In the genomic region with DNA sequence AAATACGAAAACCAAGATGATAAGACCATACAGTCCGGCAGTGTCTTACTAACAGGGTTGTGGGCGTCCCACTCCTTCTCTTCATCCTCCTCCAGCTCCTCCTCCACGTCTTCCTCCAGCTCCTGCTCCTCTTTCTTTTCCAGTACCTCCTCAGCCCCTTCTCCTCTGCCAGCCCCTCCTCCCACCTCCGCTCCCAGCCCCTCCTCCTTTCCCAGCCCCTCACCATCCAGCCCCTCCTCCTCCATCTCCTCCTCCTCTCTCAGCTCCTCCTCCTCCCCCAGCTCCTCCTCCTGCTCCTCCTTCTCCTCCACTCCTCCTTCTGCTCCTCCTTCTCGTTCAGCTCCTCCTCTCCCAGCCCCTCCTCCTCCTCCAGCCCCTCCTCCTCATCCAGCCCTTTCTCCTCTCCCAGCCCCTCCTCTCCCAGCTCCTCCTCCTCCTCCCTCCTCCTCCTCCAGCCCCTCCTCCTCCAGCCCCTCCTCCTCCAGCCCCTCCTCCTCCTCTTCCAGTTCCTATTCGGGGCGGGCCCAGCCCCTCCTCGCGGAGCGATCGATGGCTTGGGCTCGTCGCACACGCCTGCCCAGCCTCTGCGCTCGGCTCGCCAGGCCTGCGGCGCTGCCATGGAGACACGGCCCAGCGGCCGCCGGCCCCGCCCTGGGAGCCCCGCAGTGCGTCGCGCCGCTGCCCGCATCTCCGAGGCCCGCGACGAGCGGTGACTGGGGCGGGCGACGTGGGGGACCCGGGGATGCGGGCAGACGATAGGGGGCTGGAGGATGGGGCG, we compare ENCODE assay signal across 8 cellular contexts. TPM values are rescaled to one million over a fixed set of nuclear protein-coding genes. Genes with fewer than 3 reads are reported as not detected.
DNase-seq lines count a peak whose midpoint lies in the region; ATAC-seq and TF ChIP-seq lines count a peak whose summit lies in the region.

Gene BRD3OS, plus strand, starts transcription at position 654 of the 778 bp plus-strand sequence. CDS start 1,267 bp downstream, outside the sequence.

- no peaks in the 10 kb centered on the region for H3K9me3 Mint-ChIP-seq in activated T-helper 2 cell treated with anti-CD3 and anti-CD28 coated beads, Interferon-gamma antibody, Interleukin-2, Interleukin-4, amounts not matched to agents 10 μg/mL and 5 μg/mL and 100 μg/mL, durations not matched to agents 14 hours and 24 hours and 36 hours
- H3K9me3 Mint-ChIP-seq in natural killer cell, result no peaks in the 10 kb centered on the region

- no peak for TF ChIP-seq CTCF in natural killer cell (IDR thresholded peaks at IDR 0.05)

- H3K27ac Mint-ChIP-seq in activated T-helper 2 cell treated with anti-CD3 and anti-CD28 coated beads, Interferon-gamma antibody, Interleukin-2, Interleukin-4, amounts not matched to agents 10 μg/mL and 5 μg/mL and 100 μg/mL, durations not matched to agents 14 hours and 24 hours and 36 hours, result no peak within 1 kb of the TSS
- peak within 1 kb of the TSS; percentile 59 to 84 for H3K27ac Mint-ChIP-seq in natural killer cell

- H3K4me1 Mint-ChIP-seq in activated T-helper 2 cell treated with anti-CD3 and anti-CD28 coated beads, Interferon-gamma antibody, Interleukin-2, Interleukin-4, amounts not matched to agents 10 μg/mL and 5 μg/mL and 100 μg/mL, durations not matched to agents 14 hours and 24 hours and 36 hours (ENCODE audit: low read depth), result peaks cover 4% of the 10 kb centered on the region
- H3K4me1 Mint-ChIP-seq in natural killer cell, result peaks cover 11 to 17% of the 10 kb centered on the region in 2 donors

- ATAC-seq in natural killer cell, result peak; percentile 90 to 99 (median 93)

- peaks cover 3% of the 10 kb centered on the region for H3K36me3 Mint-ChIP-seq in activated T-helper 2 cell treated with anti-CD3 and anti-CD28 coated beads, Interferon-gamma antibody, Interleukin-2, Interleukin-4, amounts not matched to agents 10 μg/mL and 5 μg/mL and 100 μg/mL, durations not matched to agents 14 hours and 24 hours and 36 hours (ENCODE audit: low read depth)
- H3K36me3 Mint-ChIP-seq in natural killer cell, result no peaks in the 10 kb centered on the region

- DNase-seq in DMS79 (lab: John Stamatoyannopoulos, UW) (peak; percentile 91), GOT3 (lab: John Stamatoyannopoulos, UW) (peak; percentile 86), LoVo (ENCODE audit: low spot score) (peak; percentile 94), fibroblast of peridontal ligament (ENCODE audit: extremely low read depth) (peak; percentile 100), natural killer cell (peak; percentile 78)
- DNase-seq in activated T-helper 2 cell treated with anti-CD3 and anti-CD28 coated beads, Interferon-gamma antibody, Interleukin-2, Interleukin-4, amounts not matched to agents 10 μg/mL and 5 μg/mL and 100 μg/mL, durations not matched to agents 14 hours and 24 hours and 36 hours (ENCODE audit: low spot score), result peak; percentile 90
- peak; percentile 84 to 95 (median 92) for DNase-seq in stimulated activated naive CD4-positive, alpha-beta T cell (lab: John Stamatoyannopoulos, UW)

- H3K27me3 Mint-ChIP-seq in activated T-helper 2 cell treated with anti-CD3 and anti-CD28 coated beads, Interferon-gamma antibody, Interleukin-2, Interleukin-4, amounts not matched to agents 10 μg/mL and 5 μg/mL and 100 μg/mL, durations not matched to agents 14 hours and 24 hours and 36 hours (ENCODE audit: low read depth), result peaks cover 3% of the 10 kb centered on the region
- H3K27me3 Mint-ChIP-seq in natural killer cell (ENCODE audit: low read depth in 2 of 2), result no peaks in the 10 kb centered on the region

- H3K4me3 Mint-ChIP-seq in activated T-helper 2 cell treated with anti-CD3 and anti-CD28 coated beads, Interferon-gamma antibody, Interleukin-2, Interleukin-4, amounts not matched to agents 10 μg/mL and 5 μg/mL and 100 μg/mL, durations not matched to agents 14 hours and 24 hours and 36 hours (ENCODE audit: low read depth), result peak within 1 kb of the TSS; percentile 72
- H3K4me3 Mint-ChIP-seq in natural killer cell, result peak within 1 kb of the TSS; percentile 83

- intact Hi-C loops in activated T-helper 2 cell treated with anti-CD3 and anti-CD28 coated beads, Interferon-gamma antibody, Interleukin-2, Interleukin-4, amounts not matched to agents 10 μg/mL and 5 μg/mL and 100 μg/mL, durations not matched to agents 14 hours and 24 hours and 36 hours (cut with micrococcal nuclease), result loop anchor here (1.0 to 10.0 kb wide), 4 partner anchors 32 to 139 kb away; partner anchors contain the start of genes BRD3, RNU6ATAC and VAV2
- intact Hi-C loops in natural killer cell (cut with micrococcal nuclease), result loop anchor here (2.0 kb wide), 1 partner anchor 44 kb away; the partner anchor contains the start of gene BRD3

- TF ChIP-seq POLR2A in Raji (IDR thresholded peaks at IDR 0.05; ENCODE audit: insufficient read depth, low read depth, low read length), result peak; percentile 47

RNA-seq across cellular contexts. Expression of gene BRD3OS, which starts in this region (rescaled TPM):
- total RNA-seq in activated T-helper 2 cell treated with anti-CD3 and anti-CD28 coated beads, Interferon-gamma antibody, Interleukin-2, Interleukin-4, amounts not matched to agents 10 μg/mL and 5 μg/mL and 100 μg/mL, durations not matched to agents 14 hours and 24 hours and 36 hours, result 12.3 and 15.8 TPM in 2 replicates
- 1 to 10 TPM; 5.5 to 6.8 (median 6.5) TPM for total RNA-seq in natural killer cell

Comparison
In these comparisons a context has a peak if more than half of its experiments do, and no peak if none do; other contexts are left out.
1. Peak in every context shown above with its lines: DNase-seq and ATAC-seq.